16 cellular contexts compared by ENCODE assay signal in the genomic region with DNA sequence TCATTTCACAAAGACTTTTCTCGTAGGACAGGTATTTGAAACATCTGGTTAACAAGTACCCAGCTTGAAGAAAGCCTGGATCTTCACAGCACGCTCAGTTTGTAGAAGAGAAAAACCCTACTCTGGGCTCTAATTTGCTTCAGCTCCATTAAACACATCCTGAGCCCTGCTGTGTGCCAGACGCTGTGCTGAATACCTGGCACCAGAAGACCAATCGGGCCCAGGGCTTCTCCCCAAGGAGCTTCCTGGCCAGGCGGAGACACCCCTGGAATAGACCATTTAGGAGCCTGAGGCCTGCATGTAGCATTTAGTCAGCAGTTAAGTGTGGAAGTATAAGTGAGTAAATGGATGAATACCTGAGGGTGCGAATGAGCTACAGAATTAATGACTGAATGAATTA. TPM values are rescaled to one million over a fixed set of nuclear protein-coding genes. Genes with fewer than 3 reads are reported as not detected.
A peak's percentile ranks its signal among the peaks of the same experiment; 100 is the strongest.
DNase-seq lines count a peak whose midpoint lies in the region; ATAC-seq, FAIRE-seq and TF ChIP-seq lines count a peak whose summit lies in the region.
"Had no signal": no experiment of that assay in that cellular context is flagged by ENCODE, and none has a peak within 500 bp of the region (broad histone marks: within the 10 kb centered on the region; RNA-seq: fewer than 3 reads in every experiment).

No MANE protein-coding gene starts in this region.

- peak overlapping the region in 1 of 2 experiments; percentile 21; a peak in 1 of 5 replicates for H3K4me3 Mint-ChIP-seq in H9
- H3K4me3 Mint-ChIP-seq: CD4-positive, alpha-beta memory T cell had no signal

- intact Hi-C loops in K562 (cut with micrococcal nuclease) = loop anchor here (5.0 kb wide), 1 partner anchor 127 kb away; no protein-coding TSS in a partner anchor
- intact Hi-C loops in left lung (cut with DNase I) = loop anchor here (10.0 kb wide), 2 partner anchors 129 to 209 kb away; a partner anchor contains a TSS

- H3K4me1 ChIP-seq in H9 (ENCODE audit: insufficient read depth, low read length) (no peaks in the 10 kb centered on the region), K562 (replicated peaks in 1 of 2; ENCODE audit: control insufficient read depth in 2 of 2, insufficient read depth in 2 of 2, low read length in 2 of 2) (no peaks in the 10 kb centered on the region), left lung (no peaks in the 10 kb centered on the region)
- H3K4me1 ChIP-seq: BE2C had no signal

- H4K8ac ChIP-seq in H9 (replicated peaks; ENCODE audit: insufficient read length, low read depth, low read length) = no peak overlapping the region

- H2BK5ac ChIP-seq in H9 (ENCODE audit: insufficient read length, low read length) = no peak overlapping the region

- in situ Hi-C loops in K562 (cut with MboI) = loop anchor here (10.0 kb wide), 1 partner anchor 349 kb away; no protein-coding TSS in a partner anchor

- H3K56ac ChIP-seq in H9 (ENCODE audit: insufficient read length, low read depth, low read length) = no peak overlapping the region

- no peak for TF ChIP-seq EP300 in K562 (IDR thresholded peaks at IDR 0.05; ENCODE audit: low read length)

- no peaks in the 10 kb centered on the region for H3K23me2 ChIP-seq in H9 (ENCODE audit: insufficient read length, low read depth, low read length, poor library complexity, severe bottlenecking)

- H4K20me1 ChIP-seq in H9 (ENCODE audit: control insufficient read depth, insufficient read depth, insufficient read length) = no peaks in the 10 kb centered on the region
- H4K20me1 ChIP-seq in K562 (replicated peaks; ENCODE audit: control insufficient read depth, insufficient read depth, low read length) = peaks cover 8% of the 10 kb centered on the region; the same call in 1 of the 2 replicates

- no peak for TF ChIP-seq RAD21 in K562 (CRISPR knock-in tag; conservative IDR thresholded peaks at IDR 0.05 in 1 of 2, IDR thresholded peaks at IDR 0.05 in 1 of 2)

- H3K27ac ChIP-seq in H9 (ENCODE audit: insufficient read length, low read depth, low read length) (no peak overlapping the region), K562 (ENCODE audit: extremely low read depth, low read depth, low read length) (no peak overlapping the region), left lung (no peak overlapping the region)
- H3K27ac ChIP-seq: C4-2B had no signal

- no peak overlapping the region for H2AFZ ChIP-seq in H9 (ENCODE audit: low read length)
- H2AFZ ChIP-seq in K562 (ENCODE audit: low read depth, low read length) = no peak overlapping the region

- CTCF ChIA-PET in K562 (lab: Yijun Ruan, JAX; ENCODE audit: low intra/inter-chr PET ratio) = no interaction called here

- FAIRE-seq in K562 (lab: Jason Lieb, UNC) = no peak
- FAIRE-seq: A204.1, GM12878, GM18507, H54 had no signal

- no peak overlapping the region for H2BK120ac ChIP-seq in H9 (ENCODE audit: low read depth, low read length, poor library complexity, severe bottlenecking)

- peak overlapping the region in 1 of 3 experiments; percentile 93; a peak in 1 of 7 replicates for H3K27ac Mint-ChIP-seq in H9

- TF ChIP-seq POLR2A in K562 (conservative IDR thresholded peaks at IDR 0.05) = no peak

- no peak overlapping the region for H3K4ac ChIP-seq in H9 (ENCODE audit: low read depth, low read length)

- H3K9ac ChIP-seq in H9 (ENCODE audit: extremely low read depth, insufficient read length, low read length) (no peak overlapping the region), K562 (ENCODE audit: insufficient read depth in 1 of 2, low read depth in 2 of 2, low read length in 2 of 2) (no peak overlapping the region)

- H3K9me3 Mint-ChIP-seq in H9 = no peaks in the 10 kb centered on the region; a peak in 1 of 5 replicates
- H3K9me3 Mint-ChIP-seq: CD4-positive, alpha-beta memory T cell had no signal

- no peak overlapping the region for H3T11ph ChIP-seq in H9 (ENCODE audit: low read length)

- H3K4me2 ChIP-seq in H9 (ENCODE audit: insufficient read depth, insufficient read length, low read length) = no peak overlapping the region
- no peak overlapping the region for H3K4me2 ChIP-seq in K562 (ENCODE audit: insufficient read depth, low read length)

- H3K79me2 ChIP-seq in H9 (ENCODE audit: insufficient read depth, low read length) (no peaks in the 10 kb centered on the region), K562 (ENCODE audit: control insufficient read depth, insufficient read depth, low read length) (no peaks in the 10 kb centered on the region)

- no peaks in the 10 kb centered on the region for H3K9me3 ChIP-seq in H9 (ENCODE audit: control insufficient read depth, low read depth, low read length)
- no peaks in the 10 kb centered on the region for H3K9me3 ChIP-seq in K562 (replicated peaks; ENCODE audit: control insufficient read depth, insufficient read depth, low read depth, low read length)
- no peaks in the 10 kb centered on the region for H3K9me3 ChIP-seq in iPS-18c (ENCODE audit: control insufficient read depth, insufficient read depth, low read length)
- no peaks in the 10 kb centered on the region for H3K9me3 ChIP-seq in left lung
- H3K9me3 ChIP-seq: BE2C had no signal

- H3K23ac ChIP-seq in H9 (ENCODE audit: insufficient read length, low read depth, low read length) = no peak overlapping the region

- H3K9me1 ChIP-seq in K562 (ENCODE audit: control insufficient read depth, insufficient read depth, low read length) = no peaks in the 10 kb centered on the region

- no peaks in the 10 kb centered on the region for H3K36me3 ChIP-seq in K562 (ENCODE audit: control insufficient read depth, insufficient read depth, low read length)
- H3K36me3 ChIP-seq in left lung = peaks cover 0 to 33% of the 10 kb centered on the region in 2 donors
- H3K36me3 ChIP-seq: BE2C had no signal

- no peak overlapping the region for H3K18ac ChIP-seq in H9 (ENCODE audit: insufficient read length, low read depth, low read length)

- POLR2A ChIA-PET in K562 (lab: Yijun Ruan, JAX) = interaction anchor here (0.6 kb wide), 1 partner anchor 208 kb away, joined by 3 read pairs; no protein-coding TSS in a partner anchor

- TF ChIP-seq CTCF in H9 (conservative IDR thresholded peaks at IDR 0.05) (no peak), K562 (IDR thresholded peaks at IDR 0.05 in 2 of 3, conservative IDR thresholded peaks at IDR 0.05 in 1 of 3; ENCODE audit: insufficient read depth in 2 of 3, low read depth in 1 of 3, low read length in 3 of 3) (no peak), left lung (IDR thresholded peaks at IDR 0.05) (no peak)

- no peak overlapping the region for H3K4me3 ChIP-seq in K562
- peak overlapping the region; percentile 9; the same call in 1 of the 2 replicates for H3K4me3 ChIP-seq in iPS-18c (ENCODE audit: insufficient read depth, low read depth, low read length)
- H3K4me3 ChIP-seq in left lung = no peak overlapping the region
- H3K4me3 ChIP-seq: GM12878 had no signal

- no peaks in the 10 kb centered on the region for H3K27me3 ChIP-seq in H9 (ENCODE audit: insufficient read depth, low read length)
- no peaks in the 10 kb centered on the region for H3K27me3 ChIP-seq in K562 (ENCODE audit: control insufficient read depth in 2 of 2, insufficient read depth in 2 of 2, low read length in 2 of 2)
- no peaks in the 10 kb centered on the region for H3K27me3 ChIP-seq in left lung
- H3K27me3 ChIP-seq: BE2C had no signal

- H2BK12ac ChIP-seq in H9 (ENCODE audit: insufficient read length, low read depth, low read length) = no peak overlapping the region

- H4K5ac ChIP-seq in H9 (ENCODE audit: insufficient read length, low read depth, low read length) = no peak overlapping the region

- no peak overlapping the region for H2AK5ac ChIP-seq in H9 (ENCODE audit: insufficient read length, low read length)

- no peak overlapping the region for H2BK15ac ChIP-seq in H9 (ENCODE audit: low read depth, low read length)

- ATAC-seq in K562 (no peak), left lung (no peak), GM21737 (IDR thresholded peaks at IDR 0.05; ENCODE audit: unreplicated experiment) (no peak), HG03196 (IDR thresholded peaks at IDR 0.05; ENCODE audit: unreplicated experiment) (no peak)
- ATAC-seq: GM12878 had no signal

- no peaks in the 10 kb centered on the region for H3K79me1 ChIP-seq in H9 (ENCODE audit: insufficient read depth, low read depth, low read length, poor library complexity, severe bottlenecking)

- no peak overlapping the region for H4K91ac ChIP-seq in H9 (ENCODE audit: insufficient read length, low read depth, low read length)

- no TSS peak for BruUV-seq in K562 (replicated peaks; lab: Mats Ljungman, UMichigan)

- no peak overlapping the region for H3K14ac ChIP-seq in H9 (ENCODE audit: insufficient read depth, low read length)

- peak; percentile 45 for DNase-seq in H9
- no peak for DNase-seq in K562 (ENCODE audit: extremely low read depth in 1 of 4, low spot score in 3 of 4)
- DNase-seq in left lung = no peak
- no peak for DNase-seq in T-helper 9 cell
- DNase-seq: BE2C; CD4-positive, alpha-beta memory T cell; DMS79; IMR-90 had no signal

- peaks cover 6% of the 10 kb centered on the region; the same call in 1 of the 2 replicates for H3K27me3 Mint-ChIP-seq in H9 (ENCODE audit: low read depth)
- H3K27me3 Mint-ChIP-seq: CD4-positive, alpha-beta memory T cell had no signal

- WGBS in H9 (ENCODE audit: extremely low coverage, insufficient read length, low lambda C conversion rate) = no CpG with 5 or more reads among the region's 6 CpGs
- WGBS in K562 (ENCODE audit: insufficient coverage, low coverage, missing lambda C conversion rate) = 3% methylated on average over 6 of the region's 6 CpGs

- H3K4me1 Mint-ChIP-seq in H9 = peaks cover 8 to 9% of the 10 kb centered on the region in 2 experiments

- no peaks in the 10 kb centered on the region; a peak in 1 of 7 replicates for H3K36me3 Mint-ChIP-seq in H9 (ENCODE audit: insufficient read depth in 1 of 3, low read depth in 3 of 3)

- H2BK20ac ChIP-seq in H9 (ENCODE audit: low read depth, low read length, poor library complexity, severe bottlenecking) = no peak overlapping the region

RNA-seq across cellular contexts. Expression of a gene that starts 8.9 kb away (rescaled TPM):
- 6.2 and 7.3 TPM in 2 replicates for total RNA-seq in H9 (2021)
- total RNA-seq in K562 (2011; cell fraction: chromatin; rRNA removed; ENCODE audit: low replicate concordance) = 1.5 and 2.6 TPM in 2 replicates
- 0.92 and 1.2 TPM in 2 replicates for total RNA-seq in K562 (2011; cell fraction: nucleolus; rRNA removed)
- total RNA-seq in K562 (2011; cell fraction: nucleoplasm; rRNA removed) = 1.0 and 2.2 TPM in 2 replicates
- total RNA-seq in K562 (2014; rRNA removed) = 0.05 TPM in 1 of 2 replicates, not detected in the other
- 0.06 and 0.11 TPM in 2 replicates for total RNA-seq in K562 (2014; rRNA removed; fragmentation: Illumina TruSeq; extraction: Trizol)
- total RNA-seq in K562 (2015; rRNA removed; fragmentation: Illumina TruSeq; extraction: Trizol) = 0.08 and 0.18 TPM in 2 replicates
- total RNA-seq in K562 (2021) = 0.31 and 0.49 TPM in 2 replicates
- polyA plus RNA-seq in K562 (2011; rRNA removed) = 0.18 and 0.45 TPM in 2 replicates
- 0.21 and 0.27 TPM in 2 replicates for polyA plus RNA-seq in K562 (2011; cell fraction: cytosol; rRNA removed)
- polyA plus RNA-seq in K562 (2011; cell fraction: nucleus; rRNA removed) = 0.36 and 0.88 TPM in 2 replicates
- polyA plus RNA-seq in K562 (2012) = 0.13 and 0.47 TPM in 2 replicates
- 0.10 TPM in 1 of 2 replicates, not detected in the other for polyA plus RNA-seq in K562 (2014; fragmentation: Illumina TruSeq; extraction: Trizol)
- under 1 TPM; 0.01 to 0.04 TPM for polyA plus RNA-seq in K562 (2014; fragmentation: Nextera tagmentation; extraction: Ambion mirVana)
- polyA plus RNA-seq in K562 (2014; rRNA removed) = 0.07 and 0.20 TPM in 2 replicates
- polyA minus RNA-seq in K562 (2011; rRNA and poly(A)+ RNA removed) = 0.72 TPM in 1 of 2 replicates, not detected in the other
- polyA minus RNA-seq in K562 (2011; cell fraction: cytosol; rRNA and poly(A)+ RNA removed) = not detected in 2 replicates
- 0.13 and 0.67 TPM in 2 replicates for polyA minus RNA-seq in K562 (2011; cell fraction: nucleus; rRNA and poly(A)+ RNA removed)
- total RNA-seq in left lung = 10 to 100 TPM in 1 of 2 donors, 1 to 10 TPM in 1; 8.0 to 14.1 TPM

RNA-seq across cellular contexts. Expression of a gene that starts 44.0 kb away (rescaled TPM):
- total RNA-seq in H9 (2021) (48.9 and 51.9 TPM in 2 replicates), K562 (2014; rRNA removed) (12.6 and 20.0 TPM in 2 replicates), K562 (2014; rRNA removed; fragmentation: Illumina TruSeq; extraction: Trizol) (11.5 and 14.7 TPM in 2 replicates), K562 (2015; rRNA removed; fragmentation: Illumina TruSeq; extraction: Trizol) (16.5 and 18.5 TPM in 2 replicates), K562 (2021) (20.6 and 26.3 TPM in 2 replicates), left lung (10 to 100 TPM; 28.2 to 43.5 TPM)
- 203 and 313 TPM in 2 replicates for total RNA-seq in K562 (2011; cell fraction: chromatin; rRNA removed; ENCODE audit: low replicate concordance)
- 169 and 173 TPM in 2 replicates for total RNA-seq in K562 (2011; cell fraction: nucleolus; rRNA removed)
- total RNA-seq in K562 (2011; cell fraction: nucleoplasm; rRNA removed) = 165 and 179 TPM in 2 replicates
- polyA plus RNA-seq in K562 (2011; rRNA removed) (33.2 and 45.8 TPM in 2 replicates), K562 (2014; fragmentation: Illumina TruSeq; extraction: Trizol) (21.2 and 22.6 TPM in 2 replicates), K562 (2014; fragmentation: Nextera tagmentation; extraction: Ambion mirVana) (10 to 100 TPM in 1 of 2 experiments, 1 to 10 TPM in 1; 6.9 to 12.1 TPM), K562 (2014; rRNA removed) (26.0 and 28.8 TPM in 2 replicates)
- polyA plus RNA-seq in K562 (2011; cell fraction: cytosol; rRNA removed) = 36.0 and 51.2 TPM in 2 replicates
- polyA plus RNA-seq in K562 (2011; cell fraction: nucleus; rRNA removed) = 219 and 305 TPM in 2 replicates
- 14.2 and 22.5 TPM in 2 replicates for polyA plus RNA-seq in K562 (2012)
- 49.2 and 53.8 TPM in 2 replicates for polyA minus RNA-seq in K562 (2011; rRNA and poly(A)+ RNA removed)
- 26.8 and 31.0 TPM in 2 replicates for polyA minus RNA-seq in K562 (2011; cell fraction: cytosol; rRNA and poly(A)+ RNA removed)
- polyA minus RNA-seq in K562 (2011; cell fraction: nucleus; rRNA and poly(A)+ RNA removed) = 59.0 and 95.2 TPM in 2 replicates
